ENCODE assay signal across 11 cellular contexts in the genomic region with DNA sequence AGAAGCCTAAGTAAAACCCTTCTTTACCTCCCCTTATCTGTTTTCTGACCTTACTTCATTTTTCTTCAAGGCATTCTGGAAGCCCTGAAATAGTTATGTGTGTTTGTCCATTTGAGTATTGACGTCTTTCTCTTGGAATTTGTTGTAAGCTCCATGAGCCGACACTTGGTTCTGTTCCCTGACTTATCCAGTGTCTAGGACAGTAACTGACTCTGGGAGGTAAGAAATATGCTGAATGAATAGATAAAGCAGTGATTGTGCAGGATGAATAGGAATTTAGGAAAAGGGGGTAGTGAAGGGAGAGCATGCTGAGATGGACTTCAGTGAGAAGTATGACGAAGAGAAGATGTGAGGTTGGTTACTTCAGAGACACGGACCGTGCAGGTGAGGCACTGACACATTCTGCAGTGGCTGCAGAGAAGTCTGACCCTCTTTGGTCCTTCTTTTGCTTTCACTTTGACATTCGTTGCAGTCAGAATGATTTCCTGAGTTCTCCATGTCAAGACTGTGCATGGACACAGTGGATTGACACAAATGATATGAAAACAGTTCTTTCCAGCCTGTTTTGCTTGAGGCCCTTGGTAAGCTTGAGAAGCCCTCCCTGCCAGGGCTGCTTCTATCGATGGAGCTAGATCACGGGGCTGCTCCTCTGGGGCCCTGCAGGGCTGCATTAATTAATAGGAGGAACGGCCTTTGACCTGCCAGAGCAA.
DNase-seq lines count a peak whose midpoint lies in the region; ATAC-seq, FAIRE-seq and TF ChIP-seq lines count a peak whose summit lies in the region.
"Had no signal": no experiment of that assay in that cellular context is flagged by ENCODE, and none has a peak within 500 bp of the region (broad histone marks: within the 10 kb centered on the region; RNA-seq: fewer than 3 reads in every experiment).

No MANE protein-coding gene starts in this region.

- ATAC-seq in GM19324 (IDR thresholded peaks at IDR 0.05; ENCODE audit: low FRiP score, unreplicated experiment) = peak; percentile 70
- ATAC-seq in HG03103 (IDR thresholded peaks at IDR 0.05; ENCODE audit: low read depth, unreplicated experiment) = peak; percentile 58
- ATAC-seq in HG03521 (IDR thresholded peaks at IDR 0.05; ENCODE audit: unreplicated experiment) = no peak
- ATAC-seq in HG02981 (IDR thresholded peaks at IDR 0.05; ENCODE audit: unreplicated experiment) = no peak

- H3K4me3 Mint-ChIP-seq in activated CD4-positive, alpha-beta T cell treated with anti-CD3 and anti-CD28 coated beads, Interleukin-2, amount 10 ng/mL, durations not matched to agents 24 days and 14 days = no peak overlapping the region
- H3K4me3 Mint-ChIP-seq: T-helper 1 cell treated with Interleukin-12 subunit alpha and Interleukin-12 subunit beta and Interleukin-4 antibody, amounts not matched to agents 30 μg/mL and 1 μg/mL, for 36 hours had no signal

- no peaks in the 10 kb centered on the region for H3K9me3 ChIP-seq in BE2C
- H3K9me3 ChIP-seq in endocrine pancreas (ENCODE audit: control insufficient read depth, low read length) = no peaks in the 10 kb centered on the region

- no peaks in the 10 kb centered on the region for H3K27me3 ChIP-seq in BE2C
- H3K27me3 ChIP-seq in endocrine pancreas (ENCODE audit: control insufficient read depth, insufficient read depth, low read length) = no peaks in the 10 kb centered on the region

- no peaks in the 10 kb centered on the region; the same call in 1 of the 2 replicates for H3K4me1 ChIP-seq in BE2C
- no peaks in the 10 kb centered on the region for H3K4me1 ChIP-seq in endocrine pancreas (ENCODE audit: control insufficient read depth, insufficient read depth, low read length)

- TF ChIP-seq CTCF in BE2C (IDR thresholded peaks at IDR 0.05; ENCODE audit: low read depth, low read length) = no peak

- H3K4me3 ChIP-seq in BE2C (ENCODE audit: low read depth, low read length) (peak overlapping the region; percentile 21), endocrine pancreas (ENCODE audit: control insufficient read depth, insufficient read depth, low read length) (peak overlapping the region; percentile 30)

- H3K9me3 Mint-ChIP-seq in activated CD4-positive, alpha-beta T cell treated with anti-CD3 and anti-CD28 coated beads, Interleukin-2, amount 10 ng/mL, durations not matched to agents 24 days and 14 days = peaks cover 9% of the 10 kb centered on the region

- no peak overlapping the region for H3K9ac ChIP-seq in endocrine pancreas (ENCODE audit: control insufficient read depth, insufficient read depth, low read length)

- intact Hi-C loops in activated CD4-positive, alpha-beta T cell treated with anti-CD3 and anti-CD28 coated beads, Interleukin-2, amount 10 ng/mL, durations not matched to agents 24 days and 14 days (cut with micrococcal nuclease) = no loop called here

- no peak overlapping the region for H3K27ac Mint-ChIP-seq in activated CD4-positive, alpha-beta T cell treated with anti-CD3 and anti-CD28 coated beads, Interleukin-2, amount 10 ng/mL, durations not matched to agents 24 days and 14 days
- H3K27ac Mint-ChIP-seq: T-helper 1 cell treated with Interleukin-12 subunit alpha and Interleukin-12 subunit beta and Interleukin-4 antibody, amounts not matched to agents 30 μg/mL and 1 μg/mL, for 36 hours had no signal

- no peaks in the 10 kb centered on the region for H3K36me3 Mint-ChIP-seq in activated CD4-positive, alpha-beta T cell treated with anti-CD3 and anti-CD28 coated beads, Interleukin-2, amount 10 ng/mL, durations not matched to agents 24 days and 14 days (ENCODE audit: low read depth)

- peak; percentile 21 for DNase-seq in BE2C
- DNase-seq in HTR-8/SVneo (ENCODE audit: insufficient read length, low spot score) = no peak
- no peak for DNase-seq in activated CD4-positive, alpha-beta T cell treated with anti-CD3 and anti-CD28 coated beads, Interleukin-2, amount 10 ng/mL, durations not matched to agents 24 days and 14 days
- DNase-seq: activated T-cell treated with anti-CD3 and anti-CD28 coated beads, Interleukin-2, amount 50 U/mL, for 1 hour; NCI-H2107 had no signal

- FAIRE-seq in HTR-8/SVneo (lab: Jason Lieb, UNC) = no peak

- no peaks in the 10 kb centered on the region for H3K27me3 Mint-ChIP-seq in activated CD4-positive, alpha-beta T cell treated with anti-CD3 and anti-CD28 coated beads, Interleukin-2, amount 10 ng/mL, durations not matched to agents 24 days and 14 days

- H3K4me1 Mint-ChIP-seq in activated CD4-positive, alpha-beta T cell treated with anti-CD3 and anti-CD28 coated beads, Interleukin-2, amount 10 ng/mL, durations not matched to agents 24 days and 14 days = no peaks in the 10 kb centered on the region

- no peaks in the 10 kb centered on the region for H3K36me3 ChIP-seq in BE2C
- no peaks in the 10 kb centered on the region for H3K36me3 ChIP-seq in endocrine pancreas (ENCODE audit: control insufficient read depth, insufficient read depth, low read length)

Comparison
In these comparisons a context has a peak if more than half of its experiments do, and no peak if none do; other contexts are left out.
1. ATAC-seq: peak in GM19324 (single experiment) and HG03103 (single experiment); none in HG03521 (single experiment) and HG02981 (single experiment).